8 cellular contexts compared by ENCODE assay signal in genomic region chr1:154463512-154463990, GRCh38. TPM values are rescaled to one million over a fixed set of nuclear protein-coding genes. Genes with fewer than 3 reads are reported as not detected.
DNase-seq lines count a peak whose midpoint lies in the region; ATAC-seq lines count a peak whose summit lies in the region.

No MANE protein-coding gene starts in this region.

- intact Hi-C loops in left cardiac atrium (cut with DNase I), result no loop called here

- in situ Hi-C loops in KBM-7 (cut with MboI; ENCODE audit: low pct_unique_long_range_greater_than_20kb, low sequenced_read_pairs), result no loop called here

- ATAC-seq in left cardiac atrium (peak; percentile 51 to 58), GM21390 (IDR thresholded peaks at IDR 0.05; ENCODE audit: unreplicated experiment) (no peak)

- DNase-seq in KBM-7 (peak; percentile 74), activated T-cell treated with anti-CD3 and anti-CD28 coated beads for 4 hours (peak; percentile 27), left cardiac atrium (no peak), cerebellar nuclear complex (lab: John Stamatoyannopoulos, UW) (no peak), NCI-H510A (lab: John Stamatoyannopoulos, UW) (no peak), D341Med (ENCODE audit: low spot score) (no peak)
- peak; percentile 26 to 40 for DNase-seq in stimulated activated CD8-positive, alpha-beta memory T cell treated with anti-CD3 and anti-CD28 coated beads, Interleukin-2, amount 100 ng/mL, for 48 hours (ENCODE audit: low read depth in 2 of 2)

RNA-seq across cellular contexts. Expression of gene TDRD10, which starts 38.5 kb away (rescaled TPM):
- total RNA-seq in left cardiac atrium, result 1 to 10 TPM; 3.4 to 3.6 TPM

RNA-seq across cellular contexts. Expression of gene SHE, which starts 38.7 kb away (rescaled TPM):
- 10 to 100 TPM; 13.5 to 21.4 TPM for total RNA-seq in left cardiac atrium

RNA-seq across cellular contexts. Expression of gene IL6R, which starts 58.4 kb away (rescaled TPM):
- total RNA-seq in left cardiac atrium, result 10 to 100 TPM; 11.2 to 11.4 TPM

Comparison
In these comparisons a context has a peak if more than half of its experiments do, and no peak if none do; other contexts are left out.
1. DNase-seq: peak in KBM-7 (single experiment), activated T-cell treated with anti-CD3 and anti-CD28 coated beads for 4 hours (single experiment) and stimulated activated CD8-positive, alpha-beta memory T cell treated with anti-CD3 and anti-CD28 coated beads, Interleukin-2, amount 100 ng/mL, for 48 hours (2 of 2); none in left cardiac atrium (single experiment), cerebellar nuclear complex (0 of 2), NCI-H510A (single experiment) and D341Med (single experiment).